ENCODE assay signal across 8 cellular contexts in the genomic region with DNA sequence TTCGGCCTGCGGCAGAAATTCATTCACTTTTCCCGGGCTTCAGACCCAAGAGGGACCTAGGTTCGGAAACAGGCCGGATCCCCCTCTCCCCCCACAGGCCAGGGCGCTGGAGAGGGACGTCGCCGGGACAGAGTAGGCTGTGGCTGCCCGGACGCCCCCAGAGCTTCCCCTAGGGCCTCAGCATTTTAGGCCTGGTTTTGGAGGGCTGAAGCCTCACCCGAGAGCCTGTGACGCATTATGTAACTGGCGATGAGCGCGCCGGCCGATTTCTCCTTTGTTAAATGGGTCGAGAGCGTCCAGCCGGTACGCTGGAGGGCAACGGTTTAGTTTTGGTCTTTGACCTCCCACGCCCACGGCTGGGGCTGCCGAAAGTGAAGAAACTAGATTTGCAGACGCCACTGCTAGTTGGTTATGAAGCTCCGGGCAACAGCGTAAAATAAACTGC. TPM values are rescaled to one million over a fixed set of nuclear protein-coding genes. Genes with fewer than 3 reads are reported as not detected.
DNase-seq lines count a peak whose midpoint lies in the region; ATAC-seq and TF ChIP-seq lines count a peak whose summit lies in the region.

No MANE protein-coding gene starts in this region.

- DNase-seq in HL-60 (ENCODE audit: low read depth in 1 of 2, low spot score in 1 of 2) (peak in 1 of 2 experiments; percentile 45), WTC11 (ENCODE audit: low spot score) (peak; percentile 34), left colon (peak; percentile 64 to 75)
- peak; percentile 15 to 18 for DNase-seq in central memory CD8-positive, alpha-beta T cell (ENCODE audit: low spot score in 2 of 2)
- DNase-seq in stimulated activated CD4-positive, alpha-beta T cell treated with anti-CD3 and anti-CD28 coated beads, Interleukin-2, amount 100 ng/mL, for 24 hours = peak; percentile 51 to 55

- H3K27ac ChIP-seq in BLaER1 (peak overlapping the region; percentile 90), HL-60 (replicated peaks) (peak overlapping the region; percentile 76)

- no peaks in the 10 kb centered on the region for H3K9me3 ChIP-seq in BLaER1

- H3K36me3 Mint-ChIP-seq in WTC11 = peaks cover 35% of the 10 kb centered on the region
- H3K36me3 Mint-ChIP-seq in central memory CD8-positive, alpha-beta T cell (ENCODE audit: insufficient read depth) = peaks cover 23% of the 10 kb centered on the region

- peaks cover 33% of the 10 kb centered on the region for H4K20me1 ChIP-seq in BLaER1

- TF ChIP-seq CTCF in HL-60 (IDR thresholded peaks at IDR 0.05; ENCODE audit: insufficient read depth, low read length) = no peak
- TF ChIP-seq CTCF in WTC11 (IDR thresholded peaks at IDR 0.05) = no peak

- peak overlapping the region; percentile 85 for H3K4me3 ChIP-seq in BLaER1
- H3K4me3 ChIP-seq in HL-60 (replicated peaks; ENCODE audit: insufficient read depth, low read length) = peak overlapping the region; percentile 88

- intact Hi-C loops in left colon (cut with DNase I, micrococcal nuclease) = no loop called here

- peak overlapping the region; percentile 97 for H3K27ac Mint-ChIP-seq in WTC11
- H3K27ac Mint-ChIP-seq in central memory CD8-positive, alpha-beta T cell (ENCODE audit: low read depth) = peak overlapping the region; percentile 91

- H3K36me3 ChIP-seq in BLaER1 = peaks cover 41% of the 10 kb centered on the region

- H3K9me3 Mint-ChIP-seq in WTC11 = no peaks in the 10 kb centered on the region
- H3K9me3 Mint-ChIP-seq in central memory CD8-positive, alpha-beta T cell = no peaks in the 10 kb centered on the region

- peak overlapping the region; percentile 91 for H3K9ac ChIP-seq in BLaER1

- peaks cover 54% of the 10 kb centered on the region for H3K4me1 ChIP-seq in BLaER1

- peaks cover 16% of the 10 kb centered on the region for H3K4me1 Mint-ChIP-seq in WTC11
- peaks cover 26% of the 10 kb centered on the region for H3K4me1 Mint-ChIP-seq in central memory CD8-positive, alpha-beta T cell

- CTCF ChIA-PET in WTC11 (lab: Charles Lee) = interaction anchor here (1.0 to 3.2 kb wide), 6 partner anchors 16 to 286 kb away, joined by 4 to 35 read pairs (median 6); a partner anchor contains a TSS

- peak overlapping the region; percentile 89 for H3K4me3 Mint-ChIP-seq in WTC11
- H3K4me3 Mint-ChIP-seq in central memory CD8-positive, alpha-beta T cell = peak overlapping the region; percentile 90

- ATAC-seq in GM19438 (IDR thresholded peaks at IDR 0.05; ENCODE audit: low read depth, unreplicated experiment) = peak; percentile 31
- ATAC-seq in WTC11 = peak; percentile 30
- peak; percentile 34 for ATAC-seq in central memory CD8-positive, alpha-beta T cell (replicated peaks; ENCODE audit: extremely low read depth, poor library complexity, severe bottlenecking)
- ATAC-seq in left colon = peak; percentile 51
- ATAC-seq in GM21737 (IDR thresholded peaks at IDR 0.05; ENCODE audit: unreplicated experiment) = no peak

- peak overlapping the region; percentile 80 for H3K4me2 ChIP-seq in BLaER1

- H3K27me3 ChIP-seq in BLaER1 (no peaks in the 10 kb centered on the region), HL-60 (ENCODE audit: insufficient read depth, poor library complexity, severe bottlenecking) (no peaks in the 10 kb centered on the region)

- H3K27me3 Mint-ChIP-seq in WTC11 (ENCODE audit: low read depth) = no peaks in the 10 kb centered on the region
- no peaks in the 10 kb centered on the region for H3K27me3 Mint-ChIP-seq in central memory CD8-positive, alpha-beta T cell

- POLR2A ChIA-PET in WTC11 (lab: Charles Lee) = interaction anchor here (0.6 to 2.4 kb wide), 4 partner anchors 16 to 240 kb away, joined by 3 to 12 read pairs (median 10); a partner anchor contains a TSS

TF ChIP-seq in WTC11, 78 proteins besides CTCF, POLR2A, EP300 and RAD21 (continues in another document):
- no peak for TF ChIP-seq GABPB1 (CRISPR knock-in tag; IDR thresholded peaks at IDR 0.05)
- TF ChIP-seq ELF4 (CRISPR knock-in tag; IDR thresholded peaks at IDR 0.05; ENCODE audit: low read depth) = no peak
- no peak for TF ChIP-seq MXD4 (CRISPR knock-in tag; IDR thresholded peaks at IDR 0.05; ENCODE audit: borderline replicate concordance)
- TF ChIP-seq OVOL2 (CRISPR knock-in tag; IDR thresholded peaks at IDR 0.05; ENCODE audit: borderline replicate concordance) = no peak
- TF ChIP-seq, protein P1, sequence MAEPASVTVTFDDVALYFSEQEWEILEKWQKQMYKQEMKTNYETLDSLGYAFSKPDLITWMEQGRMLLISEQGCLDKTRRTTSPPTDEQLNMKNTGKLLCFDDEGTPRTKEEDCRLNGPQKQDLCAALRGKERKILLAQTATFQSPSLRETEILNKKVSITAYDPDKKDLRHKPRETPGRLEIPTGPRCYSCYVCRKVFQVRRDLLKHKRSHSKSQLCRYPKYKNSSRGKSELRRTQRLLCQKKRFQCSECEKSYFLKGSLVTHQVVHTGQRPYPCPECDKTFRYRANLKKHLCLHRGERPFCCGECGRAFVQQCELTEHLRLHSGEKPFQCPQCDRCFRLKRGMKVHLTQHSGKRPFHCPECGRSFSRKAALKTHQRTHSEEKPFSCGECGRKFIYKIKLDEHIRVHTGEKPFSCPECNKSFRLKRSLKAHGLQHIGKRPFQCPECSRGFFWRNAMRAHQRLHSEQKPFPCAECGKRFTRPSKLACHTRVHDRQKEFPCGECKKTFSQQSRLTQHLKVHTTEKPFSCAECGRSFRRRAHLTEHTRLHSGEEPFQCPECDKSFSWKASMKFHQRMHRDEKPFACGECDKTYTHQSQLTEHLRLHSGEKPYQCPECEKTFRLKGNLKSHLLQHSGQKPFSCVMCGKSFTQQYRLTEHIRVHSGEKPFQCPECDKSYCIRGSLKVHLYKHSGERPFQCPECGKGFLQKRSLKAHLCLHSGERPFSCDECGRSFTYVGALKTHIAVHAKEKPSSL (CRISPR knock-in tag; conservative IDR thresholded peaks at IDR 0.05) = no peak
- TF ChIP-seq, protein P2, sequence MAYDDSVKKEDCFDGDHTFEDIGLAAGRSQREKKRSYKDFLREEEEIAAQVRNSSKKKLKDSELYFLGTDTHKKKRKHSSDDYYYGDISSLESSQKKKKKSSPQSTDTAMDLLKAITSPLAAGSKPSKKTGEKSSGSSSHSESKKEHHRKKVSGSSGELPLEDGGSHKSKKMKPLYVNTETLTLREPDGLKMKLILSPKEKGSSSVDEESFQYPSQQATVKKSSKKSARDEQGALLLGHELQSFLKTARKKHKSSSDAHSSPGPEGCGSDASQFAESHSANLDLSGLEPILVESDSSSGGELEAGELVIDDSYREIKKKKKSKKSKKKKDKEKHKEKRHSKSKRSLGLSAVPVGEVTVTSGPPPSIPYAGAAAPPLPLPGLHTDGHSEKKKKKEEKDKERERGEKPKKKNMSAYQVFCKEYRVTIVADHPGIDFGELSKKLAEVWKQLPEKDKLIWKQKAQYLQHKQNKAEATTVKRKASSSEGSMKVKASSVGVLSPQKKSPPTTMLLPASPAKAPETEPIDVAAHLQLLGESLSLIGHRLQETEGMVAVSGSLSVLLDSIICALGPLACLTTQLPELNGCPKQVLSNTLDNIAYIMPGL (CRISPR knock-in tag; IDR thresholded peaks at IDR 0.05) = no peak
- 0 out of 2 replicates have a peak, but pooled peaks have one; percentile 4 for TF ChIP-seq ZNF263 (CRISPR knock-in tag; IDR thresholded peaks at IDR 0.05; ENCODE audit: low read depth)
- TF ChIP-seq IRF2 (CRISPR knock-in tag; IDR thresholded peaks at IDR 0.05; ENCODE audit: borderline replicate concordance, low read depth) = no peak
- TF ChIP-seq, protein P3, sequence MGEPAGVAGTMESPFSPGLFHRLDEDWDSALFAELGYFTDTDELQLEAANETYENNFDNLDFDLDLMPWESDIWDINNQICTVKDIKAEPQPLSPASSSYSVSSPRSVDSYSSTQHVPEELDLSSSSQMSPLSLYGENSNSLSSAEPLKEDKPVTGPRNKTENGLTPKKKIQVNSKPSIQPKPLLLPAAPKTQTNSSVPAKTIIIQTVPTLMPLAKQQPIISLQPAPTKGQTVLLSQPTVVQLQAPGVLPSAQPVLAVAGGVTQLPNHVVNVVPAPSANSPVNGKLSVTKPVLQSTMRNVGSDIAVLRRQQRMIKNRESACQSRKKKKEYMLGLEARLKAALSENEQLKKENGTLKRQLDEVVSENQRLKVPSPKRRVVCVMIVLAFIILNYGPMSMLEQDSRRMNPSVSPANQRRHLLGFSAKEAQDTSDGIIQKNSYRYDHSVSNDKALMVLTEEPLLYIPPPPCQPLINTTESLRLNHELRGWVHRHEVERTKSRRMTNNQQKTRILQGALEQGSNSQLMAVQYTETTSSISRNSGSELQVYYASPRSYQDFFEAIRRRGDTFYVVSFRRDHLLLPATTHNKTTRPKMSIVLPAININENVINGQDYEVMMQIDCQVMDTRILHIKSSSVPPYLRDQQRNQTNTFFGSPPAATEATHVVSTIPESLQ (CRISPR knock-in tag; IDR thresholded peaks at IDR 0.05) = no peak
- TF ChIP-seq ZNF138 (CRISPR knock-in tag; conservative IDR thresholded peaks at IDR 0.05) = no peak
- TF ChIP-seq, protein P4, sequence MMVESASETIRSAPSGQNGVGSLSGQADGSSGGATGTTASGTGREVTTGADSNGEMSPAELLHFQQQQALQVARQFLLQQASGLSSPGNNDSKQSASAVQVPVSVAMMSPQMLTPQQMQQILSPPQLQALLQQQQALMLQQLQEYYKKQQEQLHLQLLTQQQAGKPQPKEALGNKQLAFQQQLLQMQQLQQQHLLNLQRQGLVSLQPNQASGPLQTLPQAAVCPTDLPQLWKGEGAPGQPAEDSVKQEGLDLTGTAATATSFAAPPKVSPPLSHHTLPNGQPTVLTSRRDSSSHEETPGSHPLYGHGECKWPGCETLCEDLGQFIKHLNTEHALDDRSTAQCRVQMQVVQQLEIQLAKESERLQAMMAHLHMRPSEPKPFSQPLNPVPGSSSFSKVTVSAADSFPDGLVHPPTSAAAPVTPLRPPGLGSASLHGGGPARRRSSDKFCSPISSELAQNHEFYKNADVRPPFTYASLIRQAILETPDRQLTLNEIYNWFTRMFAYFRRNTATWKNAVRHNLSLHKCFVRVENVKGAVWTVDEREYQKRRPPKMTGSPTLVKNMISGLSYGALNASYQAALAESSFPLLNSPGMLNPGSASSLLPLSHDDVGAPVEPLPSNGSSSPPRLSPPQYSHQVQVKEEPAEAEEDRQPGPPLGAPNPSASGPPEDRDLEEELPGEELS (CRISPR knock-in tag; IDR thresholded peaks at IDR 0.05) = 0 out of 2 replicates have a peak, but pooled peaks have one; percentile 21
- TF ChIP-seq, protein P5, sequence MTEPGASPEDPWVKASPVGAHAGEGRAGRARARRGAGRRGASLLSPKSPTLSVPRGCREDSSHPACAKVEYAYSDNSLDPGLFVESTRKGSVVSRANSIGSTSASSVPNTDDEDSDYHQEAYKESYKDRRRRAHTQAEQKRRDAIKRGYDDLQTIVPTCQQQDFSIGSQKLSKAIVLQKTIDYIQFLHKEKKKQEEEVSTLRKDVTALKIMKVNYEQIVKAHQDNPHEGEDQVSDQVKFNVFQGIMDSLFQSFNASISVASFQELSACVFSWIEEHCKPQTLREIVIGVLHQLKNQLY (CRISPR knock-in tag; IDR thresholded peaks at IDR 0.05) = no peak
- TF ChIP-seq GTF2I (CRISPR knock-in tag; conservative IDR thresholded peaks at IDR 0.05) = no peak
- TF ChIP-seq SMAD3 (CRISPR knock-in tag; IDR thresholded peaks at IDR 0.05; ENCODE audit: borderline replicate concordance) = 0 out of 2 replicates have a peak, but pooled peaks have one; percentile 10

RNA-seq across cellular contexts. Expression of a gene that starts 0.7 kb away (rescaled TPM):
- total RNA-seq in WTC11 (2021) (347 to 366 TPM (median 363 TPM) in 3 replicates), left colon (100 to 1,000 TPM; 186 to 205 TPM)

RNA-seq across cellular contexts. Expression of a gene that starts 32.8 kb away (rescaled TPM):
- total RNA-seq in WTC11 (2021) (69.7 to 82.5 TPM (median 74.4 TPM) in 3 replicates), left colon (10 to 100 TPM; 86.7 to 95.7 TPM)
